Comparison of ENCODE assay signal across 8 cellular contexts in genomic region chr20:3157817-3158216, GRCh38. TPM values are rescaled to one million over a fixed set of nuclear protein-coding genes. Genes with fewer than 3 reads are reported as not detected.
DNase-seq lines count a peak whose midpoint lies in the region; FAIRE-seq and TF ChIP-seq lines count a peak whose summit lies in the region.

No MANE protein-coding gene starts in this region.

- WGBS in small intestine, 3 donors, result 62 to 73% (median 70%) methylated on average over 11 of the region's 11 CpGs

- DNase-seq in CD8-positive, alpha-beta memory T cell, result no peak
- DNase-seq in colonic mucosa, result no peak
- no peak for DNase-seq in neural progenitor cell (ENCODE audit: low spot score)
- DNase-seq in NCI-H446 treated with DMSO at 0.1 percent for 48 hours (lab: John Stamatoyannopoulos, UW), result no peak
- no peak for DNase-seq in small intestine
- no peak for DNase-seq in NCI-H2227 (lab: John Stamatoyannopoulos, UW; ENCODE audit: unreplicated experiment)
- DNase-seq in SKM-1 treated with dmso at 0.1 percent for 144 hours (lab: John Stamatoyannopoulos, UW; ENCODE audit: unreplicated experiment), result no peak

- H3K27ac Mint-ChIP-seq in CD8-positive, alpha-beta memory T cell, result peak overlapping the region; percentile 73 to 96 (median 82)
- H3K27ac Mint-ChIP-seq in IgD-negative memory B cell (peak overlapping the region; percentile 65 to 80 (median 71)), neural progenitor cell (no peak overlapping the region)

- H4K20me1 ChIP-seq in neural progenitor cell (ENCODE audit: low read depth), result peaks cover 66% of the 10 kb centered on the region

- no peak for FAIRE-seq in small intestine (lab: Jason Lieb, UNC)

- peak overlapping the region; percentile 81 to 99 (median 89) for H3K4me3 Mint-ChIP-seq in CD8-positive, alpha-beta memory T cell
- peak overlapping the region; percentile 63 to 83 (median 72) for H3K4me3 Mint-ChIP-seq in IgD-negative memory B cell
- peak overlapping the region; percentile 98 for H3K4me3 Mint-ChIP-seq in neural progenitor cell

- H3K79me2 ChIP-seq in neural progenitor cell (ENCODE audit: low read depth), result peaks cover 73% of the 10 kb centered on the region

- no peaks in the 10 kb centered on the region for H3K27me3 ChIP-seq in CD8-positive, alpha-beta memory T cell (ENCODE audit: insufficient read depth, low read length, poor library complexity, severe bottlenecking)
- no peaks in the 10 kb centered on the region for H3K27me3 ChIP-seq in colonic mucosa
- H3K27me3 ChIP-seq in neural progenitor cell, result no peaks in the 10 kb centered on the region
- no peaks in the 10 kb centered on the region for H3K27me3 ChIP-seq in small intestine (ENCODE audit: control insufficient read depth in 2 of 2, insufficient read depth in 2 of 2, low read length in 2 of 2)

- H3K9me3 Mint-ChIP-seq in CD8-positive, alpha-beta memory T cell, result no peaks in the 10 kb centered on the region
- H3K9me3 Mint-ChIP-seq in IgD-negative memory B cell (no peaks in the 10 kb centered on the region), neural progenitor cell (no peaks in the 10 kb centered on the region)

- peaks cover 18% of the 10 kb centered on the region for H3F3A ChIP-seq in neural progenitor cell (ENCODE audit: low read depth)

- peak overlapping the region; percentile 20 for H3K27ac ChIP-seq in CD8-positive, alpha-beta memory T cell (ENCODE audit: low read depth, low read length)
- no peak overlapping the region for H3K27ac ChIP-seq in colonic mucosa
- no peak overlapping the region for H3K27ac ChIP-seq in neural progenitor cell
- no peak overlapping the region for H3K27ac ChIP-seq in small intestine (ENCODE audit: low read depth in 1 of 2, low read length in 1 of 2)

- TF ChIP-seq CTCF in colonic mucosa (IDR thresholded peaks at IDR 0.05) (no peak), neural progenitor cell (IDR thresholded peaks at IDR 0.05) (no peak)

- peaks cover 38% of the 10 kb centered on the region for H3K4me1 ChIP-seq in CD8-positive, alpha-beta memory T cell (ENCODE audit: insufficient read depth, low read length)
- H3K4me1 ChIP-seq in colonic mucosa (peaks cover 13% of the 10 kb centered on the region), neural progenitor cell (peaks cover 11% of the 10 kb centered on the region), small intestine (ENCODE audit: control insufficient read depth in 2 of 2, insufficient read depth in 1 of 2, low read depth in 1 of 2, low read length in 1 of 2) (peaks cover 8 to 10% of the 10 kb centered on the region in 2 donors)

- H2AFZ ChIP-seq in neural progenitor cell (replicated peaks), result no peak overlapping the region

- no peak overlapping the region for H3K9ac ChIP-seq in colonic mucosa (ENCODE audit: low read depth in 2 of 2, low read length in 2 of 2)
- H3K9ac ChIP-seq in neural progenitor cell, result no peak overlapping the region

- peaks cover 0 to 35% (median 3%) of the 10 kb centered on the region in 3 donors for H3K36me3 Mint-ChIP-seq in CD8-positive, alpha-beta memory T cell
- no peaks in the 10 kb centered on the region for H3K36me3 Mint-ChIP-seq in IgD-negative memory B cell
- H3K36me3 Mint-ChIP-seq in neural progenitor cell, result peaks cover 2% of the 10 kb centered on the region

- H3K27me3 Mint-ChIP-seq in CD8-positive, alpha-beta memory T cell, result no peaks in the 10 kb centered on the region
- no peaks in the 10 kb centered on the region for H3K27me3 Mint-ChIP-seq in IgD-negative memory B cell
- H3K27me3 Mint-ChIP-seq in neural progenitor cell (ENCODE audit: insufficient read depth, low read depth), result peaks cover 5% of the 10 kb centered on the region

- intact Hi-C loops in colonic mucosa (cut with DNase I), result no loop called here

- POLR2A ChIA-PET in CD8-positive, alpha-beta memory T cell (lab: Charles Lee), result interaction anchor here (0.5 to 1.4 kb wide), 3 partner anchors 21 to 90 kb away, joined by 3 to 8 read pairs (median 6); no protein-coding TSS in a partner anchor

- peak overlapping the region; percentile 24 for H3K4me3 ChIP-seq in CD8-positive, alpha-beta memory T cell (ENCODE audit: low read length)
- peak overlapping the region; percentile 98 for H3K4me3 ChIP-seq in colonic mucosa
- H3K4me3 ChIP-seq in neural progenitor cell, result peak overlapping the region; percentile 82
- H3K4me3 ChIP-seq in small intestine (ENCODE audit: low read depth in 1 of 2, low read length in 2 of 2), result no peak overlapping the region

- CTCF ChIA-PET in CD8-positive, alpha-beta memory T cell (lab: Charles Lee), result interaction anchor here (0.9 to 1.7 kb wide), 3 partner anchors 15 to 104 kb away, joined by 3 to 5 read pairs (median 4); no protein-coding TSS in a partner anchor

- peaks cover 47 to 68% (median 61%) of the 10 kb centered on the region in 3 donors for H3K4me1 Mint-ChIP-seq in CD8-positive, alpha-beta memory T cell
- H3K4me1 Mint-ChIP-seq in IgD-negative memory B cell (peaks cover 42 to 53% (median 50%) of the 10 kb centered on the region in 3 donors), neural progenitor cell (peaks cover 20% of the 10 kb centered on the region)

- H3K9me3 ChIP-seq in CD8-positive, alpha-beta memory T cell (ENCODE audit: low read length), result no peaks in the 10 kb centered on the region
- no peaks in the 10 kb centered on the region for H3K9me3 ChIP-seq in colonic mucosa
- no peaks in the 10 kb centered on the region for H3K9me3 ChIP-seq in neural progenitor cell (ENCODE audit: low read depth)
- no peaks in the 10 kb centered on the region for H3K9me3 ChIP-seq in small intestine (ENCODE audit: control insufficient read depth, low read depth)

- H3K36me3 ChIP-seq in CD8-positive, alpha-beta memory T cell (ENCODE audit: insufficient read depth, low read length), result no peaks in the 10 kb centered on the region
- no peaks in the 10 kb centered on the region for H3K36me3 ChIP-seq in colonic mucosa
- H3K36me3 ChIP-seq in neural progenitor cell, result no peaks in the 10 kb centered on the region
- peaks cover 0 to 2% of the 10 kb centered on the region in 2 donors for H3K36me3 ChIP-seq in small intestine (ENCODE audit: control insufficient read depth in 2 of 2, insufficient read depth in 2 of 2, low read length in 2 of 2)

- peak overlapping the region; percentile 99 for H3K4me2 ChIP-seq in neural progenitor cell

RNA-seq across cellular contexts. Expression of gene FASTKD5, which starts 1.8 kb away (rescaled TPM):
- 10 to 100 TPM; 26.7 to 27.0 TPM for total RNA-seq in CD8-positive, alpha-beta memory T cell
- polyA plus RNA-seq in CD8-positive, alpha-beta memory T cell, result 14.6 TPM
- polyA plus RNA-seq in IgD-negative memory B cell (13.6 TPM), small intestine (10 to 100 TPM; 11.3 to 13.7 (median 12.5) TPM)
- total RNA-seq in colonic mucosa (10 to 100 TPM; 17.3 to 19.8 TPM), neural progenitor cell (ENCODE audit: low replicate concordance) (13.2 and 17.7 TPM in 2 replicates)

RNA-seq across cellular contexts. Expression of gene UBOX5, which starts 1.8 kb away (rescaled TPM):
- 1 to 10 TPM; 6.0 to 6.8 TPM for total RNA-seq in CD8-positive, alpha-beta memory T cell
- polyA plus RNA-seq in CD8-positive, alpha-beta memory T cell, result 7.5 TPM
- 6.9 TPM for polyA plus RNA-seq in IgD-negative memory B cell
- total RNA-seq in colonic mucosa, result 1 to 10 TPM; 6.5 to 6.6 TPM
- total RNA-seq in neural progenitor cell (ENCODE audit: low replicate concordance), result 3.7 and 6.2 TPM in 2 replicates
- polyA plus RNA-seq in small intestine, result 1 to 10 TPM; 4.0 to 4.6 (median 4.2) TPM

RNA-seq across cellular contexts. Expression of gene LZTS3, which starts 15.5 kb away (rescaled TPM):
- 1 to 10 TPM in 1 of 2 experiments, under 1 TPM in 1; 0.97 to 1.0 TPM for total RNA-seq in CD8-positive, alpha-beta memory T cell
- 0.35 TPM for polyA plus RNA-seq in CD8-positive, alpha-beta memory T cell
- polyA plus RNA-seq in IgD-negative memory B cell, result 0.45 TPM
- 1 to 10 TPM; 7.9 to 8.3 TPM for total RNA-seq in colonic mucosa
- 3.7 and 12.5 TPM in 2 replicates for total RNA-seq in neural progenitor cell (ENCODE audit: low replicate concordance)
- polyA plus RNA-seq in small intestine, result 10 to 100 TPM in 1 of 3 donors, 1 to 10 TPM in 2; 7.3 to 19.9 (median 8.9) TPM

RNA-seq across cellular contexts. Expression of gene DDRGK1, which starts 46.7 kb away (rescaled TPM):
- 10 to 100 TPM; 75.3 to 77.9 TPM for total RNA-seq in CD8-positive, alpha-beta memory T cell
- polyA plus RNA-seq in CD8-positive, alpha-beta memory T cell, result 58.1 TPM
- polyA plus RNA-seq in IgD-negative memory B cell (52.1 TPM), small intestine (10 to 100 TPM; 37.1 to 96.9 (median 55.1) TPM)
- total RNA-seq in colonic mucosa (10 to 100 TPM; 57.8 to 88.6 TPM), neural progenitor cell (ENCODE audit: low replicate concordance) (27.9 and 58.4 TPM in 2 replicates)

RNA-seq across cellular contexts. Expression of gene ITPA, which starts 51.5 kb away (rescaled TPM):
- 10 to 100 TPM; 90.4 to 98.2 TPM for total RNA-seq in CD8-positive, alpha-beta memory T cell
- polyA plus RNA-seq in CD8-positive, alpha-beta memory T cell, result 60.8 TPM
- polyA plus RNA-seq in IgD-negative memory B cell (49.3 TPM), small intestine (10 to 100 TPM; 67.6 to 97.0 (median 71.8) TPM)
- total RNA-seq in colonic mucosa (10 to 100 TPM; 35.2 to 67.6 TPM), neural progenitor cell (ENCODE audit: low replicate concordance) (18.2 and 27.7 TPM in 2 replicates)

Comparison
In these comparisons a context has a peak if more than half of its experiments do, and no peak if none do; other contexts are left out.
1. H3K4me3 ChIP-seq: peak in CD8-positive, alpha-beta memory T cell (single experiment), colonic mucosa (single experiment) and neural progenitor cell (single experiment); none in small intestine (0 of 2).
2. Peak in every context shown above with its lines, with median percentiles within 50 percentile points of each other: H3K4me3 Mint-ChIP-seq.